In genomic region chr11:14345016-14345415, GRCh38 we compare ENCODE assay signal across 6 cellular contexts. TPM values are rescaled to one million over a fixed set of nuclear protein-coding genes. Genes with fewer than 3 reads are reported as not detected.
DNase-seq lines count a peak whose midpoint lies in the region; ATAC-seq and TF ChIP-seq lines count a peak whose summit lies in the region.
"Not testable (repeated sequence)": the region's sequence is repeated elsewhere in the genome, so short reads cannot be mapped to it uniquely, and the experiment has no call there.

No MANE protein-coding gene starts in this region.

- H3K27ac Mint-ChIP-seq in IgD-negative memory B cell, result peak overlapping the region in 2 of 3 donors; percentile 21 to 62
- peak overlapping the region; percentile 95 for H3K27ac Mint-ChIP-seq in WTC11
- peak overlapping the region; percentile 24 to 87 (median 68) for H3K27ac Mint-ChIP-seq in naive B cell

- not testable (repeated sequence) for H3K4me3 Mint-ChIP-seq in IgD-negative memory B cell, WTC11
- peak overlapping the region in 6 of 8 donors; percentile 5 to 58 (median 26) for H3K4me3 Mint-ChIP-seq in naive B cell

- H3K9me3 Mint-ChIP-seq in IgD-negative memory B cell (peaks cover 2 to 13% (median 3%) of the 10 kb centered on the region in 3 donors), WTC11 (peaks cover 13% of the 10 kb centered on the region), naive B cell (peaks cover 2 to 31% (median 18%) of the 10 kb centered on the region in 7 donors)

- POLR2A ChIA-PET in WTC11 (lab: Charles Lee), result interaction anchor here (0.8 to 1.1 kb wide), 2 partner anchors 11 to 13 kb away, joined by 4 to 5 read pairs; no protein-coding TSS in a partner anchor

- not testable (repeated sequence) for DNase-seq in GM12864 (ENCODE audit: low read depth); WTC11 (ENCODE audit: low spot score); left ventricle myocardium inferior; naive B cell; psoas muscle

- WGBS in psoas muscle, 3 donors, result 34 to 72% (median 40%) methylated on average over 5 of the region's 5 CpGs

- peaks cover 17% of the 10 kb centered on the region for H3K9me3 ChIP-seq in left ventricle myocardium inferior (replicated peaks)
- H3K9me3 ChIP-seq in psoas muscle, result not testable (repeated sequence)

- intact Hi-C loops in left ventricle myocardium inferior (cut with micrococcal nuclease), result not testable (repeated sequence)
- intact Hi-C loops in psoas muscle (cut with DNase I), result loop anchor here in 1 of 2 donors (5.0 kb wide), 1 partner anchor 38 kb away; no protein-coding TSS in a partner anchor

- peak overlapping the region; percentile 2 for H3K27ac ChIP-seq in left ventricle myocardium inferior (replicated peaks)
- peak overlapping the region; percentile 61 for H3K27ac ChIP-seq in psoas muscle

- H3K4me1 ChIP-seq in left ventricle myocardium inferior (peaks cover 12% of the 10 kb centered on the region), psoas muscle (peaks cover 41% of the 10 kb centered on the region)

- H3K27me3 Mint-ChIP-seq in IgD-negative memory B cell; WTC11 (ENCODE audit: low read depth); naive B cell: not testable (repeated sequence)

- H3K4me3 ChIP-seq in GM12864 (ENCODE audit: low read depth, low read length), result peak overlapping the region; percentile 32; the same call in 1 of the 2 replicates
- H3K4me3 ChIP-seq in left ventricle myocardium inferior, psoas muscle: not testable (repeated sequence)

- ATAC-seq in WTC11; naive B cell (ENCODE audit: low read depth in 2 of 2): not testable (repeated sequence)
- ATAC-seq in psoas muscle, result peak; percentile 55 to 68 (median 59)

- H3K4me1 Mint-ChIP-seq in IgD-negative memory B cell, result peaks cover 56 to 68% (median 63%) of the 10 kb centered on the region in 3 donors
- peaks cover 73% of the 10 kb centered on the region for H3K4me1 Mint-ChIP-seq in WTC11
- H3K4me1 Mint-ChIP-seq in naive B cell, result peaks cover 66 to 87% (median 67%) of the 10 kb centered on the region in 3 donors

- H3K36me3 Mint-ChIP-seq in IgD-negative memory B cell, WTC11: not testable (repeated sequence)
- peaks cover 15 to 29% of the 10 kb centered on the region in 2 donors for H3K36me3 Mint-ChIP-seq in naive B cell

- CTCF ChIA-PET in WTC11 (lab: Charles Lee), result interaction anchor here (0.6 to 1.4 kb wide), 6 partner anchors 38 to 110 kb away, joined by 3 to 6 read pairs (median 5); no protein-coding TSS in a partner anchor

- not testable (repeated sequence) for TF ChIP-seq CTCF in GM12864 (IDR thresholded peaks at IDR 0.05; ENCODE audit: low read depth, low read length, missing control alignments); WTC11 (IDR thresholded peaks at IDR 0.05); left ventricle myocardium inferior (IDR thresholded peaks at IDR 0.05; ENCODE audit: borderline replicate concordance); psoas muscle (IDR thresholded peaks at IDR 0.05)

- H3K27me3 ChIP-seq in left ventricle myocardium inferior (ENCODE audit: low read depth); psoas muscle (ENCODE audit: insufficient read depth in 3 of 3, low read length in 2 of 3): not testable (repeated sequence)

- not testable (repeated sequence) for H3K36me3 ChIP-seq in left ventricle myocardium inferior; psoas muscle (ENCODE audit: insufficient read depth in 1 of 2, low read depth in 1 of 2)

RNA-seq across cellular contexts. Expression of gene RRAS2, which starts 14.0 kb away (rescaled TPM):
- polyA plus RNA-seq in IgD-negative memory B cell, result 80.3 TPM
- total RNA-seq in WTC11 (2021), result 161 to 164 TPM (median 164 TPM) in 3 replicates
- total RNA-seq in left ventricle myocardium inferior, result 45.3 TPM
- 100 to 1,000 TPM in 4 of 6 donors, 10 to 100 TPM in 2; 95.9 to 155 (median 118) TPM for polyA plus RNA-seq in naive B cell (ENCODE audit: low read depth in 6 of 6)
- 10 to 100 TPM; 44.3 to 89.8 (median 63.9) TPM for total RNA-seq in psoas muscle
- polyA plus RNA-seq in psoas muscle, result 10 to 100 TPM; 45.0 to 54.0 (median 46.1) TPM

Comparison
In these comparisons a context has a peak if more than half of its experiments do, and no peak if none do; other contexts are left out.
1. H3K27ac Mint-ChIP-seq: peak in every context shown above with its lines; median percentile 95 in WTC11; 68 in naive B cell; 42 in IgD-negative memory B cell.